ENCODE assay signal across 8 cellular contexts in the genomic region with DNA sequence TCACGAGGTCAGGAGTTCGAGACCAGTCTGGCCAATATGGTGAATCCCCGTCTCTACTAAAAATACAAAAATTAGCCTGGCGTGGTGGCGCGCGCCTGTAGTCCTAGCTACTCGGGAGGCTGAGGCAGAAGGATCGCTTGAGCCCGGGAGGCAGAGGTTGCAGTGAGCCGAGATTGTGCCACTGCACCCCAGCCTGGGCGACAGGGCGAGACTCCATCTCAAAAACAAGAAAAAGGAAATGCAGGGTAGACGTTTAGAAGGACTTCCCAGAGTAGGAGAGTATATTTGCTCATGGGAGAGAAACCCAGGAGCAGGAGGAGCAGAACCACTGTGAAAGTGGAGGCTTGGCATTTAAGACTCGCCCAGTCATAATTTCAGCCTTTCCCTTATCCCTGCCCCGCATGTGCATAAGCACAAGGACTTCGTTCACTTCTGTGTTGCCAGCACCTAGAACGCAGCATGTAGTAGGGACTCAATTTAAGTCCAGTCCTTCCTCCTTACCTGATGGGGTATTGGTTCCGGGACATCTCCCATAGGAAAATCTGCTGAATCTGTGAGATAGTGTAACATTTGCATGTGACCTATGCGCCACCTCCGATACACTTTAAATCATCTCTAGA. TPM values are rescaled to one million over a fixed set of nuclear protein-coding genes. Genes with fewer than 3 reads are reported as not detected.
A peak's percentile ranks its signal among the peaks of the same experiment; 100 is the strongest.
DNase-seq lines count a peak whose midpoint lies in the region; ATAC-seq, FAIRE-seq and TF ChIP-seq lines count a peak whose summit lies in the region.

No MANE protein-coding gene starts in this region.

- peak overlapping the region; percentile 76 for H3K4me2 ChIP-seq in OCI-LY7 (ENCODE audit: low read length)

- peaks cover 0 to 1% (median 0%) of the 10 kb centered on the region in 7 donors for H3K9me3 Mint-ChIP-seq in CD14-positive monocyte

- peak overlapping the region; percentile 28 to 44 for H3K9ac ChIP-seq in duodenal mucosa (ENCODE audit: low read depth in 1 of 2, low read length in 2 of 2)

- peak overlapping the region; percentile 58 for H3K4me3 ChIP-seq in OCI-LY7 (ENCODE audit: low read depth, low read length, poor library complexity, severe bottlenecking)
- H3K4me3 ChIP-seq in duodenal mucosa (ENCODE audit: low read depth in 1 of 2, low read length in 2 of 2) = peak overlapping the region; percentile 19 to 59
- peak overlapping the region; percentile 69 for H3K4me3 ChIP-seq in neutrophil (ENCODE audit: low read depth in 1 of 2, low read length in 1 of 2)

- TSS peak; percentile 68 for BruUV-seq in OCI-LY7 (replicated peaks; lab: Mats Ljungman, UMichigan)

- H3K4me1 ChIP-seq in OCI-LY7 (ENCODE audit: insufficient read depth, low read length, poor library complexity, severe bottlenecking) (peaks cover 70% of the 10 kb centered on the region), duodenal mucosa (ENCODE audit: control insufficient read depth in 1 of 2, insufficient read depth in 2 of 2, low read length in 2 of 2) (peaks cover 53 to 63% of the 10 kb centered on the region in 2 donors), neutrophil (ENCODE audit: control insufficient read depth in 1 of 2, insufficient read depth in 1 of 2, low read depth in 1 of 2, low read length in 1 of 2) (peaks cover 48 to 59% of the 10 kb centered on the region in 2 experiments)

- intact Hi-C loops in CD14-positive monocyte (cut with micrococcal nuclease) = loop anchor here in 1 of 2 donors (5.0 to 10.0 kb wide), 2 partner anchors 48 to 219 kb away; a partner anchor contains a TSS
- intact Hi-C loops in OCI-LY7 (cut with micrococcal nuclease; ENCODE audit: unreplicated experiment) = loop anchor here (1.0 to 10.0 kb wide), 6 partner anchors 13 to 249 kb away; a partner anchor contains a TSS

- peaks cover 20% of the 10 kb centered on the region; the same call in 1 of the 2 replicates for H3K79me2 ChIP-seq in OCI-LY7 (ENCODE audit: insufficient read depth, low read depth, low read length)

- no peak for FAIRE-seq in urothelium cell line (lab: Jason Lieb, UNC)

- DNase-seq in CD14-positive monocyte (ENCODE audit: low spot score) (no peak), OCI-LY7 (ENCODE audit: low spot score) (no peak), urothelium cell line (ENCODE audit: low spot score) (no peak)
- DNase-seq in stimulated activated CD4-positive, alpha-beta T cell treated with anti-CD3 and anti-CD28 coated beads, Interleukin-1b, Interleukin-23, amount 100 ng/mL, for 48 hours = no peak

- ATAC-seq in GM19455 (IDR thresholded peaks at IDR 0.05; ENCODE audit: unreplicated experiment) (no peak), HG03432 (IDR thresholded peaks at IDR 0.05; ENCODE audit: unreplicated experiment) (no peak)

- H3K27ac Mint-ChIP-seq in CD14-positive monocyte = peak overlapping the region; percentile 95 to 100 (median 99)

- peak overlapping the region; percentile 98 for H3K27ac ChIP-seq in OCI-LY7 (ENCODE audit: low read depth, low read length, poor library complexity, severe bottlenecking)
- peak overlapping the region; percentile 99 for H3K27ac ChIP-seq in duodenal mucosa (ENCODE audit: low read depth, low read length)
- peak overlapping the region; percentile 100 for H3K27ac ChIP-seq in neutrophil

- H3K9me2 ChIP-seq in OCI-LY7 (ENCODE audit: insufficient read depth, low read length) = no peaks in the 10 kb centered on the region

- no peak overlapping the region for H2AFZ ChIP-seq in OCI-LY7 (ENCODE audit: low read length)

- TF ChIP-seq CTCF in CD14-positive monocyte (IDR thresholded peaks at IDR 0.05) (no peak), OCI-LY7 (conservative IDR thresholded peaks at IDR 0.05; ENCODE audit: low read length) (no peak), neutrophil (IDR thresholded peaks at IDR 0.05) (no peak)

- peaks cover 0 to 2% (median 0%) of the 10 kb centered on the region in 3 donors for H3K27me3 Mint-ChIP-seq in CD14-positive monocyte (ENCODE audit: low read depth in 3 of 3)

- H3K36me3 ChIP-seq in OCI-LY7 (ENCODE audit: insufficient read depth, low read length) (no peaks in the 10 kb centered on the region), duodenal mucosa (ENCODE audit: control insufficient read depth in 1 of 2, insufficient read depth in 2 of 2, low read length in 2 of 2) (no peaks in the 10 kb centered on the region), neutrophil (no peaks in the 10 kb centered on the region)

- peaks cover 69% of the 10 kb centered on the region for H3K4me1 Mint-ChIP-seq in CD14-positive monocyte

- no peaks in the 10 kb centered on the region for H3K27me3 ChIP-seq in duodenal mucosa (ENCODE audit: control insufficient read depth in 1 of 2, insufficient read depth in 2 of 2, low read length in 2 of 2)
- H3K27me3 ChIP-seq in neutrophil = no peaks in the 10 kb centered on the region

- POLR2A ChIA-PET in OCI-LY7 (lab: Charles Lee) = interaction anchor here (1.8 kb wide), 1 partner anchor 10 kb away, joined by 13 read pairs; no protein-coding TSS in a partner anchor

- no peaks in the 10 kb centered on the region for H3K36me3 Mint-ChIP-seq in CD14-positive monocyte

- no peaks in the 10 kb centered on the region for H4K20me1 ChIP-seq in OCI-LY7 (ENCODE audit: insufficient read depth, low read length)

- CTCF ChIA-PET in OCI-LY7 (lab: Charles Lee; ENCODE audit: unreplicated experiment) = no interaction called here

- H3K9me3 ChIP-seq in OCI-LY7 (ENCODE audit: low read length) = no peaks in the 10 kb centered on the region
- no peaks in the 10 kb centered on the region for H3K9me3 ChIP-seq in duodenal mucosa (ENCODE audit: control insufficient read depth in 1 of 2, low read length in 2 of 2)
- no peaks in the 10 kb centered on the region for H3K9me3 ChIP-seq in neutrophil

- peak overlapping the region; percentile 72 to 90 for H3K4me3 Mint-ChIP-seq in CD14-positive monocyte

RNA-seq across cellular contexts. Expression of a gene that starts 5.2 kb away (rescaled TPM):
- 1 to 10 TPM; 4.5 to 8.0 TPM for polyA plus RNA-seq in CD14-positive monocyte
- 23.4 and 42.7 TPM in 2 replicates for total RNA-seq in OCI-LY7 (2014; rRNA removed; shearing (Covaris generic))
- total RNA-seq in OCI-LY7 (2022) = 92.3 and 101 TPM in 2 replicates
